Comparison of ENCODE assay signal across 12 cellular contexts in genomic region chr6:136753624-136754023, GRCh38. TPM values are rescaled to one million over a fixed set of nuclear protein-coding genes. Genes with fewer than 3 reads are reported as not detected.
A peak's percentile ranks its signal among the peaks of the same experiment; 100 is the strongest.
DNase-seq lines count a peak whose midpoint lies in the region; ATAC-seq and TF ChIP-seq lines count a peak whose summit lies in the region.
"Had no signal": no experiment of that assay in that cellular context is flagged by ENCODE, and none has a peak within 500 bp of the region (broad histone marks: within the 10 kb centered on the region; RNA-seq: fewer than 3 reads in every experiment).

No MANE protein-coding gene starts in this region.

- H3K27me3 ChIP-seq in Peyer's patch, result no peaks in the 10 kb centered on the region
- H3K27me3 ChIP-seq: breast epithelium had no signal

- peaks cover 63% of the 10 kb centered on the region for H3K4me1 Mint-ChIP-seq in central memory CD8-positive, alpha-beta T cell
- H3K4me1 Mint-ChIP-seq in CD14-positive monocyte, result peaks cover 81% of the 10 kb centered on the region

- H3K4me3 ChIP-seq in Peyer's patch, result no peak overlapping the region
- H3K4me3 ChIP-seq: breast epithelium had no signal

- H3K27ac ChIP-seq in Peyer's patch, result peak overlapping the region in 3 of 4 donors; percentile 26 to 53 (median 47)

- H3K36me3 Mint-ChIP-seq in central memory CD8-positive, alpha-beta T cell (ENCODE audit: insufficient read depth), result peaks cover 12% of the 10 kb centered on the region
- peaks cover 2 to 6% of the 10 kb centered on the region in 2 donors for H3K36me3 Mint-ChIP-seq in CD14-positive monocyte

- TF ChIP-seq CTCF in Peyer's patch (IDR thresholded peaks at IDR 0.05) (no peak), CD14-positive monocyte (IDR thresholded peaks at IDR 0.05) (no peak)

- H3K27ac Mint-ChIP-seq in central memory CD8-positive, alpha-beta T cell (ENCODE audit: low read depth), result peak overlapping the region; percentile 81
- H3K27ac Mint-ChIP-seq in CD14-positive monocyte, result peak overlapping the region in 1 of 7 donors; percentile 39

- intact Hi-C loops in CD14-positive monocyte (cut with micrococcal nuclease), result loop anchor here (5.0 kb wide), 1 partner anchor 39 kb away; the partner anchor contains the start of gene MAP3K5 (in 2 of the 2)

- no peak for TF ChIP-seq POLR2A in Peyer's patch (IDR thresholded peaks at IDR 0.05)

- no peaks in the 10 kb centered on the region for H3K9me3 ChIP-seq in Peyer's patch
- H3K9me3 ChIP-seq: breast epithelium had no signal

- ATAC-seq in central memory CD8-positive, alpha-beta T cell (replicated peaks; ENCODE audit: extremely low read depth, poor library complexity, severe bottlenecking), result peak; percentile 85
- no peak for ATAC-seq in HG03469 (IDR thresholded peaks at IDR 0.05; ENCODE audit: unreplicated experiment)
- ATAC-seq in HG02642 (IDR thresholded peaks at IDR 0.05; ENCODE audit: poor library complexity, unreplicated experiment), result no peak
- ATAC-seq in HG02884 (IDR thresholded peaks at IDR 0.05; ENCODE audit: unreplicated experiment), result no peak
- ATAC-seq: left lobe of liver had no signal

- no peaks in the 10 kb centered on the region for H3K36me3 ChIP-seq in Peyer's patch
- H3K36me3 ChIP-seq: breast epithelium had no signal

- H3K4me1 ChIP-seq in Peyer's patch, result peaks cover 0 to 24% (median 16%) of the 10 kb centered on the region in 4 donors
- H3K4me1 ChIP-seq: breast epithelium had no signal

- no peaks in the 10 kb centered on the region for H3K27me3 Mint-ChIP-seq in central memory CD8-positive, alpha-beta T cell
- peaks cover 0 to 2% (median 1%) of the 10 kb centered on the region in 3 donors for H3K27me3 Mint-ChIP-seq in CD14-positive monocyte (ENCODE audit: low read depth in 3 of 3)

- DNase-seq in Peyer's patch, result peak in 2 of 3 donors; percentile 55 to 76
- DNase-seq in activated CD8-positive, alpha-beta memory T cell treated with anti-CD3 and anti-CD28 coated beads, Interleukin-2, amount 50 U/mL, for 48 hours, result peak; percentile 63
- DNase-seq in central memory CD8-positive, alpha-beta T cell (ENCODE audit: low spot score in 2 of 2), result peak; percentile 29 to 58
- peak in 2 of 3 donors; percentile 38 to 41 for DNase-seq in stimulated activated CD4-positive, alpha-beta T cell treated with anti-CD3 and anti-CD28 coated beads, TNF-alpha, amount 100 ng/mL, for 1 hour (ENCODE audit: low read depth in 3 of 3, low spot score in 1 of 3)
- DNase-seq in CD14-positive monocyte (ENCODE audit: low spot score), result no peak
- DNase-seq: C1 segment of cervical spinal cord, NCI-H510A treated with DMSO at 0.1 percent for 48 hours had no signal

- peak overlapping the region; percentile 45 for H3K4me3 Mint-ChIP-seq in central memory CD8-positive, alpha-beta T cell
- H3K4me3 Mint-ChIP-seq in CD14-positive monocyte, result no peak overlapping the region

- H3K9me3 Mint-ChIP-seq in central memory CD8-positive, alpha-beta T cell, result no peaks in the 10 kb centered on the region
- H3K9me3 Mint-ChIP-seq in CD14-positive monocyte, result peaks cover 0 to 5% (median 0%) of the 10 kb centered on the region in 7 donors

RNA-seq across cellular contexts. Expression of gene MAP3K5, which starts 38.7 kb away (rescaled TPM):
- total RNA-seq in Peyer's patch, result 10 to 100 TPM; 14.2 to 46.2 (median 23.2) TPM
- 10 to 100 TPM in 1 of 2 donors, 1 to 10 TPM in 1; 9.6 to 11.1 TPM for polyA plus RNA-seq in CD14-positive monocyte
